27 cellular contexts compared by ENCODE assay signal in genomic region chr4:167606551-167606950, GRCh38.
DNase-seq lines count a peak whose midpoint lies in the region; ATAC-seq, FAIRE-seq and TF ChIP-seq lines count a peak whose summit lies in the region.
"Had no signal": no experiment of that assay in that cellular context is flagged by ENCODE, and none has a peak within 500 bp of the region (broad histone marks: within the 10 kb centered on the region; RNA-seq: fewer than 3 reads in every experiment).

No MANE protein-coding gene starts in this region.

- H3K4me3 ChIP-seq in DND-41 (ENCODE audit: low read depth in 1 of 2, low read length in 2 of 2), result no peak overlapping the region
- no peak overlapping the region for H3K4me3 ChIP-seq in Jurkat, Clone E6-1 (ENCODE audit: low read length)
- no peak overlapping the region for H3K4me3 ChIP-seq in OCI-LY3 (ENCODE audit: low read length)
- no peak overlapping the region for H3K4me3 ChIP-seq in H1 (ENCODE audit: extremely low read depth in 1 of 4, insufficient read depth in 2 of 4, low read depth in 3 of 4, low read length in 4 of 4)
- H3K4me3 ChIP-seq: A549; BLaER1 treated with 17β-estradiol and CSF1 and Interleukin-3, amounts not matched to agents 10 nM and 100 nM had no signal

- H3K23ac ChIP-seq in H1 (ENCODE audit: insufficient read length), result no peak overlapping the region

- no peaks in the 10 kb centered on the region for H3K27me3 Mint-ChIP-seq in type B pancreatic cell
- H3K27me3 Mint-ChIP-seq: CD4-positive, alpha-beta memory T cell had no signal

- H2BK12ac ChIP-seq in H1 (ENCODE audit: low read depth, low read length), result no peak overlapping the region

- no peaks in the 10 kb centered on the region for H3K9me3 Mint-ChIP-seq in type B pancreatic cell

- CTCF ChIA-PET in H1 (lab: Charles Lee; ENCODE audit: partially characterized antibody), result no interaction called here

- no peak overlapping the region for H3K9ac ChIP-seq in DND-41 (ENCODE audit: low read depth, low read length)
- H3K9ac ChIP-seq in OCI-LY3 (ENCODE audit: low read length), result no peak overlapping the region
- no peak overlapping the region for H3K9ac ChIP-seq in H1 (replicated peaks in 1 of 4; ENCODE audit: extremely low read depth in 1 of 4, low read depth in 3 of 4, low read length in 3 of 4)
- H3K9ac ChIP-seq: BLaER1 treated with 17β-estradiol and CSF1 and Interleukin-3, amounts not matched to agents 10 nM and 100 nM had no signal

- no peak overlapping the region for H3K56ac ChIP-seq in H1 (replicated peaks; ENCODE audit: insufficient read length, low read depth, low read length)

- no peak overlapping the region for H2BK120ac ChIP-seq in H1 (replicated peaks; ENCODE audit: low read depth, low read length)

- H2BK5ac ChIP-seq in H1 (ENCODE audit: low read depth, low read length), result no peak overlapping the region

- no peaks in the 10 kb centered on the region for H3K9me3 ChIP-seq in DND-41 (ENCODE audit: insufficient read depth, low read length, severe bottlenecking)
- no peaks in the 10 kb centered on the region for H3K9me3 ChIP-seq in OCI-LY3 (ENCODE audit: insufficient read depth, low read length)
- no peaks in the 10 kb centered on the region for H3K9me3 ChIP-seq in H1 (ENCODE audit: insufficient read depth in 2 of 2, low read depth in 1 of 2, low read length in 1 of 2)
- H3K9me3 ChIP-seq: A549; BLaER1 treated with 17β-estradiol and CSF1 and Interleukin-3, amounts not matched to agents 10 nM and 100 nM had no signal

- no peak overlapping the region for H2BK15ac ChIP-seq in H1 (ENCODE audit: low read length)

- H3K79me1 ChIP-seq in H1 (ENCODE audit: low read depth, low read length), result no peaks in the 10 kb centered on the region

- no peaks in the 10 kb centered on the region for H3K23me2 ChIP-seq in H1 (ENCODE audit: low read depth, low read length)

- H3K27me3 ChIP-seq in DND-41 (ENCODE audit: insufficient read depth, low read length, poor library complexity), result no peaks in the 10 kb centered on the region
- no peaks in the 10 kb centered on the region for H3K27me3 ChIP-seq in OCI-LY3 (ENCODE audit: low read depth, low read length)
- no peaks in the 10 kb centered on the region for H3K27me3 ChIP-seq in H1 (replicated peaks in 1 of 4; ENCODE audit: control insufficient read depth in 3 of 4, extremely low read depth in 1 of 4, insufficient read depth in 3 of 4, low read length in 3 of 4)
- H3K27me3 ChIP-seq: BLaER1 treated with 17β-estradiol and CSF1 and Interleukin-3, amounts not matched to agents 10 nM and 100 nM had no signal

- no peak for TF ChIP-seq EP300 in H1 (IDR thresholded peaks at IDR 0.05; ENCODE audit: borderline replicate concordance in 1 of 2, low read depth in 2 of 2, low read length in 2 of 2)

- TF ChIP-seq CTCF in DND-41 (IDR thresholded peaks at IDR 0.05; ENCODE audit: borderline replicate concordance, extremely low read depth, low read length, poor library complexity, severe bottlenecking) (no peak), OCI-LY3 (IDR thresholded peaks at IDR 0.05; ENCODE audit: low read depth, low read length) (no peak), H1 (IDR thresholded peaks at IDR 0.05; ENCODE audit: control extremely low read depth in 1 of 3, insufficient read depth in 1 of 3, low read depth in 1 of 3, low read length in 3 of 3) (no peak), type B pancreatic cell (conservative IDR thresholded peaks at IDR 0.05) (no peak)

- WGBS in H1 (ENCODE audit: extremely low coverage in 1 of 2, insufficient coverage in 1 of 2, insufficient read length in 1 of 2, insufficient replicate concordance in 2 of 2, low coverage in 1 of 2, low lambda C conversion rate in 2 of 2, missing lambda C conversion rate in 1 of 2), 2 experiments, result 89% methylated on average over 4 of the region's 4 CpGs; no CpG with 5 or more reads in 1 of the 2 experiments

- H2AFZ ChIP-seq in DND-41 (ENCODE audit: low read depth, low read length), result no peak overlapping the region
- H2AFZ ChIP-seq in OCI-LY3 (ENCODE audit: low read depth, low read length), result peak overlapping the region; percentile 66; the same call in 1 of the 2 replicates
- H2AFZ ChIP-seq in H1 (ENCODE audit: low read length), result no peak overlapping the region

- no peak overlapping the region for H4K91ac ChIP-seq in H1 (replicated peaks; ENCODE audit: insufficient read length, low read length)

- no peak overlapping the region for H3K4me3 Mint-ChIP-seq in type B pancreatic cell
- H3K4me3 Mint-ChIP-seq: CD4-positive, alpha-beta memory T cell; H9; HFFc6 had no signal

- H3K36me3 ChIP-seq in DND-41 (ENCODE audit: insufficient read depth, low read length) (no peaks in the 10 kb centered on the region), OCI-LY3 (replicated peaks; ENCODE audit: low read depth, low read length) (no peaks in the 10 kb centered on the region), H1 (ENCODE audit: control insufficient read depth in 2 of 4, insufficient read depth in 4 of 4, low read length in 3 of 4) (no peaks in the 10 kb centered on the region)
- H3K36me3 ChIP-seq: BLaER1 treated with 17β-estradiol and CSF1 and Interleukin-3, amounts not matched to agents 10 nM and 100 nM had no signal

- H3K4me2 ChIP-seq in DND-41 (ENCODE audit: insufficient read depth, low read length), result no peak overlapping the region
- H3K4me2 ChIP-seq in OCI-LY3 (ENCODE audit: low read length), result no peak overlapping the region
- no peak overlapping the region for H3K4me2 ChIP-seq in H1 (ENCODE audit: insufficient read depth in 1 of 2, low read depth in 2 of 2, low read length in 2 of 2)
- H3K4me2 ChIP-seq: A549; BLaER1 treated with 17β-estradiol and CSF1 and Interleukin-3, amounts not matched to agents 10 nM and 100 nM had no signal

- H4K8ac ChIP-seq in H1 (ENCODE audit: extremely low read depth, insufficient read depth, low read length), result no peak overlapping the region

- H3K4me1 ChIP-seq in DND-41 (ENCODE audit: insufficient read depth, low read length), result peaks cover 10% of the 10 kb centered on the region
- H3K4me1 ChIP-seq in OCI-LY3 (ENCODE audit: low read length), result no peaks in the 10 kb centered on the region; the same call in 1 of the 2 replicates
- no peaks in the 10 kb centered on the region for H3K4me1 ChIP-seq in H1 (replicated peaks in 1 of 4; ENCODE audit: control insufficient read depth in 3 of 4, insufficient read depth in 4 of 4, low read length in 3 of 4)
- H3K4me1 ChIP-seq: A549; BLaER1 treated with 17β-estradiol and CSF1 and Interleukin-3, amounts not matched to agents 10 nM and 100 nM had no signal

- TF ChIP-seq RAD21 in H1 (IDR thresholded peaks at IDR 0.05 in 1 of 2, conservative IDR thresholded peaks at IDR 0.05 in 1 of 2; ENCODE audit: low read depth in 2 of 2, low read length in 2 of 2), result no peak

- H3K27ac ChIP-seq in DND-41 (ENCODE audit: low read length) (no peak overlapping the region), OCI-LY3 (ENCODE audit: low read length) (no peak overlapping the region), H1 (ENCODE audit: low read depth, low read length) (no peak overlapping the region)
- H3K27ac ChIP-seq: A549; BLaER1 treated with 17β-estradiol and CSF1 and Interleukin-3, amounts not matched to agents 10 nM and 100 nM; RWPE1 had no signal

- peak; percentile 58 for DNase-seq in DND-41
- DNase-seq in Jurkat, Clone E6-1 (ENCODE audit: low read depth, low spot score), result peak; percentile 55
- DNase-seq in H1 (ENCODE audit: low read depth in 1 of 2, low spot score in 2 of 2), result no peak
- no peak for DNase-seq in type B pancreatic cell (ENCODE audit: extremely low spot score, unreplicated experiment)
- no peak for DNase-seq in islet precursor cell
- DNase-seq: AML-193; CD4-positive, alpha-beta memory T cell; DMS 273 treated with DMSO at 0.1 percent for 48 hours; H9; HFFc6; KG1; MM.1S; NCI-H1048; NCI-H1417; NCI-H1694; NCI-H2081; NCI-H2227 treated with DMSO at 0.1 percent for 48 hours; NCI-H748 treated with DMSO at 0.1 percent for 48 hours; SHP77; T-helper 1 cell had no signal

- no peak overlapping the region for H2BK20ac ChIP-seq in H1 (ENCODE audit: low read length)

- no peak overlapping the region for H3K14ac ChIP-seq in H1 (ENCODE audit: insufficient read length)

- no peaks in the 10 kb centered on the region for H3K4me1 Mint-ChIP-seq in type B pancreatic cell (ENCODE audit: unreplicated experiment)
- H3K4me1 Mint-ChIP-seq: CD4-positive, alpha-beta memory T cell; H9 had no signal

- POLR2A ChIA-PET in H1 (lab: Charles Lee; ENCODE audit: partially characterized antibody), result no interaction called here

- H3K4ac ChIP-seq in H1 (replicated peaks; ENCODE audit: insufficient read length, low read depth, low read length), result no peak overlapping the region

- FAIRE-seq in H1 (lab: Jason Lieb, UNC), result no peak
- FAIRE-seq: A549, GM18507 had no signal

- TF ChIP-seq POLR2A in H1 (IDR thresholded peaks at IDR 0.05; ENCODE audit: control extremely low read depth in 1 of 2, low read depth in 2 of 2, low read length in 2 of 2), result no peak

- H3K27ac Mint-ChIP-seq in type B pancreatic cell, result no peak overlapping the region
- H3K27ac Mint-ChIP-seq: HFFc6 had no signal

- no peak overlapping the region for H3K18ac ChIP-seq in H1 (ENCODE audit: extremely low read depth, low read length)

- H4K20me1 ChIP-seq in DND-41 (ENCODE audit: insufficient read depth, low read length) (no peaks in the 10 kb centered on the region), OCI-LY3 (ENCODE audit: insufficient read depth, low read length) (no peaks in the 10 kb centered on the region), H1 (replicated peaks in 1 of 2; ENCODE audit: control insufficient read depth in 1 of 2, insufficient read depth in 2 of 2, low read length in 2 of 2) (no peaks in the 10 kb centered on the region)
- H4K20me1 ChIP-seq: BLaER1 treated with 17β-estradiol and CSF1 and Interleukin-3, amounts not matched to agents 10 nM and 100 nM had no signal

- H2AK5ac ChIP-seq in H1 (ENCODE audit: low read depth, low read length), result no peak overlapping the region

- H4K5ac ChIP-seq in H1 (ENCODE audit: insufficient read length, low read depth, low read length), result no peak overlapping the region

- H3K79me2 ChIP-seq in DND-41 (ENCODE audit: insufficient read depth, low read length) (no peaks in the 10 kb centered on the region), OCI-LY3 (ENCODE audit: low read length) (no peaks in the 10 kb centered on the region), H1 (ENCODE audit: control insufficient read depth in 1 of 2, insufficient read depth in 2 of 2, low read length in 2 of 2) (no peaks in the 10 kb centered on the region)

- ATAC-seq in DND-41 (ENCODE audit: insufficient read depth, low read depth), result peak; percentile 81; the same call in 2 of the 3 replicates
- no peak for ATAC-seq in GM18867 (IDR thresholded peaks at IDR 0.05; ENCODE audit: unreplicated experiment)
- ATAC-seq: A549, Panc1 had no signal

- no peaks in the 10 kb centered on the region for H3K36me3 Mint-ChIP-seq in type B pancreatic cell
- H3K36me3 Mint-ChIP-seq: CD4-positive, alpha-beta memory T cell had no signal

TF ChIP-seq in H1, 55 proteins besides CTCF, POLR2A, EP300 and RAD21:
- peak; percentile 38; the same call in 1 of the 2 replicates for TF ChIP-seq SRF (IDR thresholded peaks at IDR 0.05; ENCODE audit: low read depth, low read length)
- no peak for TF ChIP-seq SAP30 (IDR thresholded peaks at IDR 0.05; ENCODE audit: insufficient read depth, insufficient replicate concordance, low read length)
TF ChIP-seq in H1: peak in this region for 1.

Comparison
In these comparisons a context has a peak if more than half of its experiments do, and no peak if none do; other contexts are left out.
1. DNase-seq: peak in DND-41 (single experiment) and Jurkat, Clone E6-1 (single experiment); none in H1 (0 of 2), type B pancreatic cell (single experiment) and islet precursor cell (single experiment).